In genomic region chr16:30778549-30779244, GRCh38 we compare ENCODE assay signal across 2 cellular contexts.
A peak's percentile ranks its signal among the peaks of the same experiment; 100 is the strongest.
TF ChIP-seq lines count a peak whose summit lies in the region.

No MANE protein-coding gene starts in this region.

TF ChIP-seq in HEK293, 187 proteins besides CTCF, POLR2A, EP300 and RAD21 (continues in another document):
- no peak for TF ChIP-seq ZFHX2 (tag by site-specific recombination; conservative IDR thresholded peaks at IDR 0.05)
- TF ChIP-seq ZNF596 (tag by site-specific recombination; IDR thresholded peaks at IDR 0.05), result no peak
- peak; percentile 69; the same call in 1 of the 2 replicates for TF ChIP-seq TRIM28 (IDR thresholded peaks at IDR 0.05; ENCODE audit: borderline replicate concordance, low read length)
- TF ChIP-seq SP3 (tag by site-specific recombination; IDR thresholded peaks at IDR 0.05), result 0 out of 2 replicates have a peak, but pooled peaks have one; percentile 24
- peak; percentile 35; the same call in 1 of the 2 replicates for TF ChIP-seq ZNF449 (tag by site-specific recombination; IDR thresholded peaks at IDR 0.05)
- TF ChIP-seq ZBTB48 (tag by site-specific recombination; IDR thresholded peaks at IDR 0.05), result peak; percentile 33; the same call in 1 of the 2 replicates
- peak; percentile 35; the same call in 1 of the 2 replicates for TF ChIP-seq PATZ1 (tag by site-specific recombination; IDR thresholded peaks at IDR 0.05)
- peak; percentile 100 for TF ChIP-seq PRDM4 (tag by site-specific recombination; IDR thresholded peaks at IDR 0.05)
- TF ChIP-seq ZNF792 (tag by site-specific recombination; IDR thresholded peaks at IDR 0.05), result no peak
- TF ChIP-seq WT1 (tag by site-specific recombination; IDR thresholded peaks at IDR 0.05), result 0 out of 2 replicates have a peak, but pooled peaks have one; percentile 22
- peak; percentile 82 for TF ChIP-seq PRDM1 (tag by site-specific recombination; IDR thresholded peaks at IDR 0.05)
- TF ChIP-seq ZNF843 (tag by site-specific recombination; IDR thresholded peaks at IDR 0.05), result peak; percentile 32; the same call in 1 of the 2 replicates
- TF ChIP-seq ZNF645 (tag by site-specific recombination; IDR thresholded peaks at IDR 0.05), result 0 out of 2 replicates have a peak, but pooled peaks have one; percentile 67
- TF ChIP-seq KLF1 (tag by site-specific recombination; IDR thresholded peaks at IDR 0.05), result peak; percentile 42
- no peak for TF ChIP-seq AEBP2 (tag by site-specific recombination; IDR thresholded peaks at IDR 0.05; ENCODE audit: borderline replicate concordance)
- no peak for TF ChIP-seq ZNF248 (tag by site-specific recombination; IDR thresholded peaks at IDR 0.05)
- TF ChIP-seq ZNF600 (tag by site-specific recombination; IDR thresholded peaks at IDR 0.05), result peak; percentile 85
- TF ChIP-seq ZBTB17 (tag by site-specific recombination; IDR thresholded peaks at IDR 0.05), result no peak
- 0 out of 2 replicates have a peak, but pooled peaks have one; percentile 4 for TF ChIP-seq ZNF335 (tag by site-specific recombination; conservative IDR thresholded peaks at IDR 0.05)
- 0 out of 2 replicates have a peak, but pooled peaks have one; percentile 38 for TF ChIP-seq MZF1 (tag by site-specific recombination; IDR thresholded peaks at IDR 0.05; ENCODE audit: borderline replicate concordance)

TF ChIP-seq in K562, 482 proteins besides CTCF, POLR2A, EP300 and RAD21 (continues in another document):
- TF ChIP-seq NR2C1 (IDR thresholded peaks at IDR 0.05), result peak; percentile 74
- peak; percentile 78 for TF ChIP-seq NR2C1 (tag; IDR thresholded peaks at IDR 0.05)
- TF ChIP-seq MTA3 (IDR thresholded peaks at IDR 0.05; ENCODE audit: borderline replicate concordance), result no peak
- TF ChIP-seq ZNF143 (CRISPR knock-in tag; IDR thresholded peaks at IDR 0.05), result 0 out of 2 replicates have a peak, but pooled peaks have one; percentile 3
- 0 out of 2 replicates have a peak, but pooled peaks have one; percentile 46 for TF ChIP-seq DMBX1 (CRISPR knock-in tag; IDR thresholded peaks at IDR 0.05; ENCODE audit: borderline replicate concordance)
- no peak for TF ChIP-seq MEF2D (tag; conservative IDR thresholded peaks at IDR 0.05; ENCODE audit: low read depth)
- peak; percentile 67; the same call in 1 of the 2 replicates for TF ChIP-seq PHF21A (IDR thresholded peaks at IDR 0.05; ENCODE audit: borderline replicate concordance, low read depth)
- peak in 1 of 3 experiments; percentile 35 for TF ChIP-seq YY1 (IDR thresholded peaks at IDR 0.05; ENCODE audit: borderline replicate concordance in 1 of 3, control insufficient read depth in 1 of 3, extremely low read depth in 1 of 3, insufficient read depth in 3 of 3, insufficient read length in 1 of 3, insufficient replicate concordance in 2 of 3, low read depth in 1 of 3, low read length in 2 of 3)
- no peak for TF ChIP-seq ETV5 (CRISPR knock-in tag; IDR thresholded peaks at IDR 0.05; ENCODE audit: low read depth)
- TF ChIP-seq ARID3B (CRISPR knock-in tag; IDR thresholded peaks at IDR 0.05; ENCODE audit: borderline replicate concordance), result no peak
- TF ChIP-seq TAF1 (IDR thresholded peaks at IDR 0.05; ENCODE audit: control insufficient read depth, extremely low read depth, insufficient read depth, low read length, severe bottlenecking), result peak; percentile 29
- no peak for TF ChIP-seq ZNF318 (IDR thresholded peaks at IDR 0.05; ENCODE audit: borderline replicate concordance in 1 of 2, low read depth in 1 of 2)
- TF ChIP-seq ATF7 (IDR thresholded peaks at IDR 0.05), result 0 out of 2 replicates have a peak, but pooled peaks have one; percentile 38
- TF ChIP-seq NFYB (IDR thresholded peaks at IDR 0.05; ENCODE audit: extremely low read depth, insufficient read length), result peak; percentile 72
- no peak for TF ChIP-seq ZFP36 (IDR thresholded peaks at IDR 0.05; ENCODE audit: low read depth, low read length, partially characterized antibody)
- TF ChIP-seq ZBTB33 (CRISPR knock-in tag; IDR thresholded peaks at IDR 0.05), result peak; percentile 79; the same call in 1 of the 2 replicates
- 0 out of 2 replicates have a peak, but pooled peaks have one; percentile 23 for TF ChIP-seq GABPB1 (CRISPR knock-in tag; IDR thresholded peaks at IDR 0.05)
- TF ChIP-seq KDM5B (IDR thresholded peaks at IDR 0.05; ENCODE audit: insufficient replicate concordance, low read depth, low read length), result peak; percentile 23
- TF ChIP-seq CEBPG (CRISPR knock-in tag; IDR thresholded peaks at IDR 0.05), result no peak
- TF ChIP-seq CEBPG (tag; conservative IDR thresholded peaks at IDR 0.05 in 1 of 2, IDR thresholded peaks at IDR 0.05 in 1 of 2), result no peak
- 0 out of 2 replicates have a peak, but pooled peaks have one; percentile 29 for TF ChIP-seq CXXC5 (CRISPR knock-in tag; IDR thresholded peaks at IDR 0.05)
- no peak for TF ChIP-seq ZNF224 (CRISPR knock-in tag; IDR thresholded peaks at IDR 0.05)
- TF ChIP-seq NR2C2 (CRISPR knock-in tag; IDR thresholded peaks at IDR 0.05), result 0 out of 2 replicates have a peak, but pooled peaks have one; percentile 24
- peak; percentile 71 for TF ChIP-seq NR2C2 (tag; IDR thresholded peaks at IDR 0.05)
- no peak; the same call in 1 of the 2 replicates for TF ChIP-seq OTX1 (CRISPR knock-in tag; IDR thresholded peaks at IDR 0.05)
- TF ChIP-seq HDGF (IDR thresholded peaks at IDR 0.05), result peak; percentile 96
- TF ChIP-seq MLLT1 (IDR thresholded peaks at IDR 0.05), result peak in 1 of 2 experiments; percentile 70; a peak in 2 of 4 replicates
- TF ChIP-seq BRD9 (IDR thresholded peaks at IDR 0.05; ENCODE audit: low read depth, partially characterized antibody), result no peak
- TF ChIP-seq DPF2 (IDR thresholded peaks at IDR 0.05), result peak; percentile 58
- TF ChIP-seq KDM4B (IDR thresholded peaks at IDR 0.05; ENCODE audit: borderline replicate concordance in 2 of 2, low read depth in 1 of 2), result peak in 1 of 2 experiments; percentile 46; a peak in 1 of 4 replicates
- 0 out of 2 replicates have a peak, but pooled peaks have one; percentile 24 for TF ChIP-seq SMAD4 (CRISPR knock-in tag; conservative IDR thresholded peaks at IDR 0.05)
- 0 out of 2 replicates have a peak, but pooled peaks have one; percentile 31 for TF ChIP-seq SMARCA4 (IDR thresholded peaks at IDR 0.05)
- TF ChIP-seq CC2D1A (IDR thresholded peaks at IDR 0.05), result no peak
- TF ChIP-seq EHMT2 (IDR thresholded peaks at IDR 0.05), result peak; percentile 62; the same call in 1 of the 2 replicates
- no peak for TF ChIP-seq ZNF764 (CRISPR knock-in tag; IDR thresholded peaks at IDR 0.05; ENCODE audit: low read depth)
- peak; percentile 55 for TF ChIP-seq POLR2G (IDR thresholded peaks at IDR 0.05; ENCODE audit: low read depth, low read length)
- peak; percentile 73; the same call in 1 of the 2 replicates for TF ChIP-seq POLR2AphosphoS2 (IDR thresholded peaks at IDR 0.05; ENCODE audit: low read length)
